Comparison of ENCODE assay signal across 19 cellular contexts in genomic region chr4:3670521-3671519, GRCh38.
"Had no signal": no experiment of that assay in that cellular context is flagged by ENCODE, and none has a peak within 500 bp of the region (broad histone marks: within the 10 kb centered on the region; RNA-seq: fewer than 3 reads in every experiment).

No MANE protein-coding gene starts in this region.

- DNase-seq: activated B cell treated with CpG ODN at 0.5 μM for 24 hours; activated CD4-positive, alpha-beta T cell treated with anti-CD3 and anti-CD28 coated beads for 36 hours; activated CD4-positive, alpha-beta T cell treated with anti-CD3 and anti-CD28 coated beads, Interleukin-2, amount 50 U/mL, for 48 hours; activated CD8-positive, alpha-beta memory T cell treated with anti-CD3 and anti-CD28 coated beads, Interleukin-2, amount 50 U/mL, for 48 hours; activated naive CD4-positive, alpha-beta T cell treated with Interleukin-2 at 50 U/mL for 16 hours; activated naive CD8-positive, alpha-beta T cell treated with anti-CD3 and anti-CD28 coated beads for 36 hours; activated T-cell treated with anti-CD3 and anti-CD28 coated beads, Interleukin-2, amount 50 U/mL, for 4 hours; effector CD4-positive, alpha-beta T cell; left colon; sigmoid colon; stimulated activated CD4-positive, alpha-beta T cell treated with anti-CD3 and anti-CD28 coated beads, Interleukin-2, amount 100 ng/mL, for 48 hours; stimulated activated CD8-positive, alpha-beta memory T cell treated with anti-CD3 and anti-CD28 coated beads, Interleukin-4, amount 100 ng/mL, for 48 hours; stimulated activated naive CD4-positive, alpha-beta T cell; T1000; testis; trophoblast cell had no signal

- H3K9me3 ChIP-seq: testis, uterus had no signal

- H3K4me1 ChIP-seq: parathyroid adenoma, sigmoid colon, testis, uterus had no signal

- H3K4me3 ChIP-seq: sigmoid colon, smooth muscle cell, testis, uterus had no signal

- ATAC-seq: activated CD4-positive, alpha-beta T cell treated with anti-CD3 and anti-CD28 coated beads for 36 hours; activated T-cell treated with anti-CD3 and anti-CD28 coated beads, Interleukin-2, amount 50 U/mL, for 4 hours; left colon had no signal

- H3K27ac ChIP-seq: parathyroid adenoma, sigmoid colon, testis, uterus had no signal

- H3K27me3 ChIP-seq: testis, uterus had no signal

- H3K36me3 ChIP-seq: sigmoid colon, uterus had no signal
